8 cellular contexts compared by ENCODE assay signal in the genomic region with DNA sequence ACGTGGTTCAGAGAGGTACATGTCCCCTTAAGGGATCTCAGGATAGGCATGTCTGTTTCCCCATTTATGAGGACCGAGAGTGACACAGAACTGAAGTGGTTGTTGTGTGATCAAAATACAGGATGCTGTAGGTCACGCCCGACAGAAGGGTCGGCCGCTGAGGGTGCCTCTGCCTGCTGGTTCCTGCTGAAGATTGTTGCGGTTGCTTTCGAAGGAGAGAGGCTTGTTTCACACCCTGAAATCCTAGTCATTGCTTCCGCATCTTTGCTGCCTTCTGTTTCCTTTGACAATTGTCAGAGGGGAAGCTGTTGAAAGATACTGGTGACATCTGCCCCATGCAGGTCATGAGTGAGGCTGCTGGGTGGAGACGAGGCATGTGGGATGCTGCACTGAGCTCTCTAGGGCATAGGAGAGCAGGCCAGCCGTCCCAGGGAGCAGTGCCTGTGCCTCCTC. TPM values are rescaled to one million over a fixed set of nuclear protein-coding genes. Genes with fewer than 3 reads are reported as not detected.
A peak's percentile ranks its signal among the peaks of the same experiment; 100 is the strongest.
DNase-seq lines count a peak whose midpoint lies in the region; ATAC-seq lines count a peak whose summit lies in the region.

No MANE protein-coding gene starts in this region.

- peaks cover 4% of the 10 kb centered on the region for H3K36me3 Mint-ChIP-seq in T-helper 17 cell (ENCODE audit: low read depth)

- ATAC-seq in HG02642 (IDR thresholded peaks at IDR 0.05; ENCODE audit: poor library complexity, unreplicated experiment), result peak; percentile 27
- ATAC-seq in T-helper 17 cell, result peak; percentile 73

- H3K27me3 Mint-ChIP-seq in T-helper 17 cell, result no peaks in the 10 kb centered on the region

- H3K27ac Mint-ChIP-seq in T-helper 17 cell, result peak overlapping the region; percentile 96

- peak overlapping the region; percentile 77 for H3K4me3 Mint-ChIP-seq in T-helper 17 cell

- H3K4me1 Mint-ChIP-seq in T-helper 17 cell, result peaks cover 57% of the 10 kb centered on the region

- peak; percentile 95 for DNase-seq in CD1c-positive myeloid dendritic cell (ENCODE audit: extremely low spot score)
- peak in 2 of 3 donors; percentile 20 to 33 for DNase-seq in T-helper 17 cell
- DNase-seq in central memory CD4-positive, alpha-beta T cell, result peak; percentile 85
- DNase-seq in stimulated activated CD4-positive, alpha-beta T cell treated with anti-CD3 and anti-CD28 coated beads, Interleukin-15, amount 100 ng/mL, for 48 hours (ENCODE audit: low read depth in 2 of 2), result peak; percentile 54 to 58
- no peak for DNase-seq in glomerular visceral epithelial cell (ENCODE audit: extremely low spot score)
- no peak for DNase-seq in GOT3 (lab: John Stamatoyannopoulos, UW)
- DNase-seq in kidney glomerular epithelial cell (lab: John Stamatoyannopoulos, UW), result no peak

- no peaks in the 10 kb centered on the region for H3K9me3 ChIP-seq in T-helper 17 cell (ENCODE audit: control insufficient read depth, low read length, poor library complexity, severe bottlenecking)

RNA-seq across cellular contexts. Expression of a gene that starts 3.8 kb away (rescaled TPM):
- total RNA-seq in T-helper 17 cell, result 10 to 100 TPM; 32.3 to 32.8 TPM

RNA-seq across cellular contexts. Expression of a gene that starts 31.5 kb away (rescaled TPM):
- 100 to 1,000 TPM; 130 to 132 TPM for total RNA-seq in T-helper 17 cell

RNA-seq across cellular contexts. Expression of a gene that starts 42.9 kb away (rescaled TPM):
- 10 to 100 TPM; 41.4 to 83.3 TPM for total RNA-seq in T-helper 17 cell

Comparison
In these comparisons a context has a peak if more than half of its experiments do, and no peak if none do; other contexts are left out.
1. DNase-seq: peak in CD1c-positive myeloid dendritic cell (single experiment), T-helper 17 cell (2 of 3), central memory CD4-positive, alpha-beta T cell (single experiment) and stimulated activated CD4-positive, alpha-beta T cell treated with anti-CD3 and anti-CD28 coated beads, Interleukin-15, amount 100 ng/mL, for 48 hours (2 of 2); none in glomerular visceral epithelial cell (single experiment), GOT3 (single experiment) and kidney glomerular epithelial cell (single experiment).